ENCODE assay signal across 1 cellular context in genomic region chr6:154995241-154996162, GRCh38.
TF ChIP-seq lines count a peak whose summit lies in the region.

Gene TIAM2, plus strand, starts transcription at chr6:154995315. Its CDS starts 133,909 bp downstream, at chr6:155129224.

TF ChIP-seq in HepG2, 621 proteins besides CTCF, POLR2A, EP300 and RAD21 (continued from another document and continues in another):
- peak; percentile 77 for TF ChIP-seq UBTF (CRISPR knock-in tag; IDR thresholded peaks at IDR 0.05)
- no peak for TF ChIP-seq ZNF674 (CRISPR knock-in tag; IDR thresholded peaks at IDR 0.05; ENCODE audit: low read depth)
- TF ChIP-seq ZNF782 (CRISPR knock-in tag; IDR thresholded peaks at IDR 0.05; ENCODE audit: borderline replicate concordance) = no peak
- peak; percentile 52; the same call in 1 of the 2 replicates for TF ChIP-seq KMT2A (CRISPR knock-in tag; IDR thresholded peaks at IDR 0.05)
- no peak for TF ChIP-seq ZSCAN21 (CRISPR knock-in tag; IDR thresholded peaks at IDR 0.05; ENCODE audit: borderline replicate concordance)
- no peak for TF ChIP-seq U2AF1 (optimal IDR thresholded peaks at IDR 0.05; ENCODE audit: low read depth, low read length)
- TF ChIP-seq KAT2B (IDR thresholded peaks at IDR 0.05; ENCODE audit: borderline replicate concordance, low read depth, low read length) = no peak
- no peak for TF ChIP-seq RNF219 (CRISPR knock-in tag; IDR thresholded peaks at IDR 0.05)
- TF ChIP-seq AFF4 (CRISPR knock-in tag; IDR thresholded peaks at IDR 0.05) = no peak
- no peak for TF ChIP-seq ZNF841 (CRISPR knock-in tag; IDR thresholded peaks at IDR 0.05; ENCODE audit: borderline replicate concordance)
- TF ChIP-seq ELF3 (CRISPR knock-in tag; IDR thresholded peaks at IDR 0.05) = no peak
- TF ChIP-seq KDM5A (IDR thresholded peaks at IDR 0.05; ENCODE audit: borderline replicate concordance, low read length) = no peak
- TF ChIP-seq IKZF5 (CRISPR knock-in tag; IDR thresholded peaks at IDR 0.05) = no peak
- TF ChIP-seq ZNF777 (CRISPR knock-in tag; IDR thresholded peaks at IDR 0.05) = peak; percentile 81
- no peak for TF ChIP-seq ZNF879 (CRISPR knock-in tag; IDR thresholded peaks at IDR 0.05)
- 0 out of 2 replicates have a peak, but pooled peaks have one; percentile 51 for TF ChIP-seq MYNN (CRISPR knock-in tag; IDR thresholded peaks at IDR 0.05; ENCODE audit: low read depth)
- TF ChIP-seq MED1 (CRISPR knock-in tag; IDR thresholded peaks at IDR 0.05) = 0 out of 2 replicates have a peak, but pooled peaks have one; percentile 11
- TF ChIP-seq MIER3 (CRISPR knock-in tag; IDR thresholded peaks at IDR 0.05; ENCODE audit: borderline replicate concordance) = no peak
- no peak for TF ChIP-seq AHR (CRISPR knock-in tag; IDR thresholded peaks at IDR 0.05)
- TF ChIP-seq ZNF703 (CRISPR knock-in tag; IDR thresholded peaks at IDR 0.05; ENCODE audit: borderline replicate concordance) = 0 out of 2 replicates have a peak, but pooled peaks have one; percentile 50
- TF ChIP-seq PAXIP1 (CRISPR knock-in tag; conservative IDR thresholded peaks at IDR 0.05) = no peak
- no peak for TF ChIP-seq KLF9 (CRISPR knock-in tag; IDR thresholded peaks at IDR 0.05; ENCODE audit: low read depth)
- peak; percentile 59 for TF ChIP-seq AGO2 (optimal IDR thresholded peaks at IDR 0.05; ENCODE audit: low read depth, low read length)
- no peak for TF ChIP-seq ZNF619 (CRISPR knock-in tag; IDR thresholded peaks at IDR 0.05)
- no peak for TF ChIP-seq HHEX (CRISPR knock-in tag; IDR thresholded peaks at IDR 0.05)
- no peak for TF ChIP-seq ZC3H4 (CRISPR knock-in tag; IDR thresholded peaks at IDR 0.05; ENCODE audit: borderline replicate concordance)
- TF ChIP-seq PHF20 (CRISPR knock-in tag; IDR thresholded peaks at IDR 0.05) = no peak
- TF ChIP-seq SIN3B (IDR thresholded peaks at IDR 0.05; ENCODE audit: low read length) = no peak
- no peak for TF ChIP-seq ZNF512 (CRISPR knock-in tag; IDR thresholded peaks at IDR 0.05)
- TF ChIP-seq NR2F6 (IDR thresholded peaks at IDR 0.05) = no peak
- no peak for TF ChIP-seq NR2F6 (CRISPR knock-in tag; IDR thresholded peaks at IDR 0.05)
- TF ChIP-seq BHLHE40 (IDR thresholded peaks at IDR 0.05; ENCODE audit: low read length) = no peak
- no peak for TF ChIP-seq ZSCAN5A (CRISPR knock-in tag; IDR thresholded peaks at IDR 0.05; ENCODE audit: borderline replicate concordance)
- TF ChIP-seq KDM3A (CRISPR knock-in tag; IDR thresholded peaks at IDR 0.05; ENCODE audit: low read depth) = no peak
- TF ChIP-seq ZNF569 (CRISPR knock-in tag; IDR thresholded peaks at IDR 0.05; ENCODE audit: borderline replicate concordance) = no peak
- TF ChIP-seq ZNF780A (CRISPR knock-in tag; IDR thresholded peaks at IDR 0.05) = no peak
- TF ChIP-seq ZNF335 (CRISPR knock-in tag; IDR thresholded peaks at IDR 0.05) = no peak
- TF ChIP-seq HINFP (CRISPR knock-in tag; IDR thresholded peaks at IDR 0.05; ENCODE audit: low read depth) = no peak
- TF ChIP-seq IRX3 (CRISPR knock-in tag; IDR thresholded peaks at IDR 0.05; ENCODE audit: borderline replicate concordance, low read depth) = no peak
- TF ChIP-seq ZNF788 (CRISPR knock-in tag; IDR thresholded peaks at IDR 0.05; ENCODE audit: borderline replicate concordance) = peak; percentile 36; the same call in 1 of the 2 replicates
- 0 out of 2 replicates have a peak, but pooled peaks have one; percentile 53 for TF ChIP-seq ZBTB10 (CRISPR knock-in tag; IDR thresholded peaks at IDR 0.05; ENCODE audit: borderline replicate concordance)
- TF ChIP-seq ZNF556 (CRISPR knock-in tag; IDR thresholded peaks at IDR 0.05; ENCODE audit: borderline replicate concordance) = no peak
- no peak for TF ChIP-seq ATAD3A (CRISPR knock-in tag; IDR thresholded peaks at IDR 0.05)
- no peak for TF ChIP-seq ZFYVE20 (CRISPR knock-in tag; IDR thresholded peaks at IDR 0.05; ENCODE audit: borderline replicate concordance, low read depth)
